In the genomic region with DNA sequence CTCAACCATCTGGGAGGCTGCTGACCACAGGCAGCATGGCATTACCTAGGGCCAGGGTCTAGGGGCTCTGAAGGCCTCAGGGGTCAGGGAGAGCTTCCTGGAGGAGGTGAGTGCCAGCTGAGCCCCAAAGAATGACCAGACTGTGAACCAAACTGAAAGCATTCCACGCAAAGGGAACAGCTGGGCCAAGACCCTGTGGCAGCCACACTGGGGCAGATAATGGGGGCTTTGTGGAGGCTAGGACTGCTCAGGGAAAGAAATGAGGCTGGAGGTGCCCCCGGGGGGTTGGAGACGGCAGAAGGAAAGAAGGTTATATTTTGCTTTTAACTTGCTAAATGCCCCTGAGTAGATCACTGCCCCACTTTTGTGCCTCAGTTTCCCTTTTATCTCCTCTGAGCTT, we compare ENCODE assay signal across 1 cellular context.
TF ChIP-seq lines count a peak whose summit lies in the region.

No MANE protein-coding gene starts in this region.

TF ChIP-seq in HepG2, 621 proteins besides CTCF, POLR2A, EP300 and RAD21:
- TF ChIP-seq TCF7L2 (IDR thresholded peaks at IDR 0.05; ENCODE audit: low read depth, low read length) (no peak), ARID2 (CRISPR knock-in tag; IDR thresholded peaks at IDR 0.05; ENCODE audit: borderline replicate concordance) (no peak), ATAD3A (CRISPR knock-in tag; IDR thresholded peaks at IDR 0.05) (no peak), ZNF24 (IDR thresholded peaks at IDR 0.05) (no peak), ZNF224 (CRISPR knock-in tag; IDR thresholded peaks at IDR 0.05) (no peak), SMARCC2 (IDR thresholded peaks at IDR 0.05) (no peak), ZC3H4 (CRISPR knock-in tag; IDR thresholded peaks at IDR 0.05; ENCODE audit: borderline replicate concordance) (no peak), ZNF136 (CRISPR knock-in tag; IDR thresholded peaks at IDR 0.05; ENCODE audit: low read depth) (no peak), KMT2A (CRISPR knock-in tag; IDR thresholded peaks at IDR 0.05) (no peak)
- TF ChIP-seq, protein P1, sequence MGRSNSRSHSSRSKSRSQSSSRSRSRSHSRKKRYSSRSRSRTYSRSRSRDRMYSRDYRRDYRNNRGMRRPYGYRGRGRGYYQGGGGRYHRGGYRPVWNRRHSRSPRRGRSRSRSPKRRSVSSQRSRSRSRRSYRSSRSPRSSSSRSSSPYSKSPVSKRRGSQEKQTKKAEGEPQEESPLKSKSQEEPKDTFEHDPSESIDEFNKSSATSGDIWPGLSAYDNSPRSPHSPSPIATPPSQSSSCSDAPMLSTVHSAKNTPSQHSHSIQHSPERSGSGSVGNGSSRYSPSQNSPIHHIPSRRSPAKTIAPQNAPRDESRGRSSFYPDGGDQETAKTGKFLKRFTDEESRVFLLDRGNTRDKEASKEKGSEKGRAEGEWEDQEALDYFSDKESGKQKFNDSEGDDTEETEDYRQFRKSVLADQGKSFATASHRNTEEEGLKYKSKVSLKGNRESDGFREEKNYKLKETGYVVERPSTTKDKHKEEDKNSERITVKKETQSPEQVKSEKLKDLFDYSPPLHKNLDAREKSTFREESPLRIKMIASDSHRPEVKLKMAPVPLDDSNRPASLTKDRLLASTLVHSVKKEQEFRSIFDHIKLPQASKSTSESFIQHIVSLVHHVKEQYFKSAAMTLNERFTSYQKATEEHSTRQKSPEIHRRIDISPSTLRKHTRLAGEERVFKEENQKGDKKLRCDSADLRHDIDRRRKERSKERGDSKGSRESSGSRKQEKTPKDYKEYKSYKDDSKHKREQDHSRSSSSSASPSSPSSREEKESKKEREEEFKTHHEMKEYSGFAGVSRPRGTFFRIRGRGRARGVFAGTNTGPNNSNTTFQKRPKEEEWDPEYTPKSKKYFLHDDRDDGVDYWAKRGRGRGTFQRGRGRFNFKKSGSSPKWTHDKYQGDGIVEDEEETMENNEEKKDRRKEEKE (IDR thresholded peaks at IDR 0.05) = no peak
